8 cellular contexts compared by ENCODE assay signal in genomic region chr3:50503504-50503903, GRCh38. TPM values are rescaled to one million over a fixed set of nuclear protein-coding genes. Genes with fewer than 3 reads are reported as not detected.
DNase-seq lines count a peak whose midpoint lies in the region; ATAC-seq and TF ChIP-seq lines count a peak whose summit lies in the region.

CACNA2D2 (minus strand) TSS chr3:50503634; CDS start chr3:50503423, 211 bp downstream.

- no peaks in the 10 kb centered on the region for H3K9me3 ChIP-seq in ectodermal cell (ENCODE audit: control insufficient read depth, low read length)
- no peaks in the 10 kb centered on the region for H3K9me3 ChIP-seq in mucosa of descending colon

- TF ChIP-seq CTCF in CD14-positive monocyte (IDR thresholded peaks at IDR 0.05) (no peak), mucosa of descending colon (IDR thresholded peaks at IDR 0.05) (no peak)

- 0 to 1% methylated on average over 52 to 53 of the region's 53 CpGs for WGBS in ectodermal cell, 2 experiments

- in situ Hi-C loops in KBM-7 (cut with MboI; ENCODE audit: low pct_unique_long_range_greater_than_20kb, low sequenced_read_pairs): no loop called here

- H3K27ac Mint-ChIP-seq in CD14-positive monocyte: no peak within 1 kb of the TSS

- DNase-seq in CD14-positive monocyte (ENCODE audit: low spot score) (no peak), KBM-7 (peak; percentile 65), mucosa of descending colon (peak; percentile 64 to 73 (median 66)), HCEC 1CT (no peak), RKO (ENCODE audit: low spot score) (no peak)
- DNase-seq in activated CD4-positive, alpha-beta T cell treated with anti-CD3 and anti-CD28 coated beads, Interleukin-2, amount 50 U/mL, for 48 hours: peak; percentile 37 to 46
- peak; percentile 37 to 51 for DNase-seq in stimulated activated CD8-positive, alpha-beta memory T cell treated with anti-CD3 and anti-CD28 coated beads, Interleukin-4, amount 100 ng/mL, for 1 hour (ENCODE audit: low read depth in 2 of 2, low spot score in 1 of 2)

- peak within 1 kb of the TSS; percentile 53 for H3K4me3 ChIP-seq in ectodermal cell (ENCODE audit: insufficient read depth, low read depth, low read length)
- no peak within 1 kb of the TSS for H3K4me3 ChIP-seq in mucosa of descending colon

- H3K4me3 Mint-ChIP-seq in CD14-positive monocyte: peak within 1 kb of the TSS; percentile 55 to 71

- peak; percentile 87 for ATAC-seq in mucosa of descending colon

- H3K4me1 Mint-ChIP-seq in CD14-positive monocyte: peaks cover 5% of the 10 kb centered on the region

- H3K27me3 Mint-ChIP-seq in CD14-positive monocyte (ENCODE audit: low read depth in 3 of 3): peaks cover 46 to 56% (median 56%) of the 10 kb centered on the region in 3 donors

- H3K9me3 Mint-ChIP-seq in CD14-positive monocyte: peaks cover 0 to 3% (median 0%) of the 10 kb centered on the region in 7 donors

- H3K27me3 ChIP-seq in ectodermal cell (ENCODE audit: control insufficient read depth, insufficient read depth, low read length, poor library complexity, severe bottlenecking): peaks cover 33% of the 10 kb centered on the region

- H3K36me3 Mint-ChIP-seq in CD14-positive monocyte: no peaks in the 10 kb centered on the region

- H3K4me1 ChIP-seq in ectodermal cell (ENCODE audit: control insufficient read depth, insufficient read depth, low read length) (peaks cover 9% of the 10 kb centered on the region), mucosa of descending colon (ENCODE audit: low read depth) (peaks cover 12% of the 10 kb centered on the region)

- intact Hi-C loops in CD14-positive monocyte (cut with micrococcal nuclease): no loop called here
- intact Hi-C loops in mucosa of descending colon (cut with DNase I, micrococcal nuclease): no loop called here

- H3K36me3 ChIP-seq in ectodermal cell (ENCODE audit: control insufficient read depth, insufficient read depth, low read length): no peaks in the 10 kb centered on the region
- H3K36me3 ChIP-seq in mucosa of descending colon (ENCODE audit: low read depth): no peaks in the 10 kb centered on the region

- no peak within 1 kb of the TSS for H3K27ac ChIP-seq in ectodermal cell (ENCODE audit: insufficient read depth, low read depth, low read length, poor library complexity, severe bottlenecking)

RNA-seq across cellular contexts. Expression of gene CACNA2D2, which starts in this region (rescaled TPM):
- polyA plus RNA-seq in CD14-positive monocyte: under 1 TPM in 1 of 2 donors, not detected in 1; 0.09 TPM
- 19.5 TPM for polyA plus RNA-seq in ectodermal cell (2013, experiment 1 of 4)
- 18.9 TPM for polyA plus RNA-seq in ectodermal cell (2013, experiment 2 of 4)
- polyA plus RNA-seq in ectodermal cell (2013, experiment 3 of 4): 16.8 TPM
- polyA plus RNA-seq in ectodermal cell (2013, experiment 4 of 4): 19.1 TPM
- 1 to 10 TPM; 1.5 to 4.9 (median 3.8) TPM for total RNA-seq in mucosa of descending colon

Comparison
In these comparisons a context has a peak if more than half of its experiments do, and no peak if none do; other contexts are left out.
1. DNase-seq: peak in KBM-7 (single experiment), activated CD4-positive, alpha-beta T cell treated with anti-CD3 and anti-CD28 coated beads, Interleukin-2, amount 50 U/mL, for 48 hours (2 of 2), mucosa of descending colon (3 of 3) and stimulated activated CD8-positive, alpha-beta memory T cell treated with anti-CD3 and anti-CD28 coated beads, Interleukin-4, amount 100 ng/mL, for 1 hour (2 of 2); none in CD14-positive monocyte (single experiment), HCEC 1CT (single experiment) and RKO (single experiment).